ENCODE assay signal across 21 cellular contexts in genomic region chr10:91286572-91286971, GRCh38.
DNase-seq lines count a peak whose midpoint lies in the region; ATAC-seq, FAIRE-seq and TF ChIP-seq lines count a peak whose summit lies in the region.
"Had no signal": no experiment of that assay in that cellular context is flagged by ENCODE, and none has a peak within 500 bp of the region (broad histone marks: within the 10 kb centered on the region; RNA-seq: fewer than 3 reads in every experiment).

No MANE protein-coding gene starts in this region.

- CTCF ChIA-PET in WTC11 (lab: Charles Lee): interaction anchor here (0.9 to 4.6 kb wide), 2 partner anchors 10 to 12 kb away, joined by 4 to 26 read pairs; no protein-coding TSS in a partner anchor

- no peak for FAIRE-seq in GM12892 (lab: Jason Lieb, UNC)

- intact Hi-C loops in Right ventricle myocardium superior (cut with DNase I): no loop called here
- intact Hi-C loops in cardiac septum (cut with DNase I): no loop called here
- intact Hi-C loops in tibial artery (cut with DNase I; ENCODE audit: low total_unique reads): no loop called here

- DNase-seq in Right ventricle myocardium superior (no peak), cardiac septum (ENCODE audit: low spot score) (no peak), WTC11 (ENCODE audit: low spot score) (no peak), neural progenitor cell (ENCODE audit: low spot score) (no peak), tibial artery (no peak), amygdala (lab: John Stamatoyannopoulos, UW) (no peak), A172 (ENCODE audit: low spot score) (no peak), GM12892 (ENCODE audit: insufficient read length) (no peak)
- DNase-seq: 8988T, HCEC 1CT, KBM-7, MG63, NCI-H1417, NCI-H1694 treated with DMSO at 0.1 percent for 48 hours, NCI-H2081, NCI-H2227 treated with DMSO at 0.1 percent for 48 hours, NCI-H526 treated with DMSO at 0.1 percent for 48 hours, PC-3 had no signal

- H3K27me3 ChIP-seq in neural progenitor cell: no peaks in the 10 kb centered on the region
- H3K27me3 ChIP-seq in tibial artery: no peaks in the 10 kb centered on the region
- H3K27me3 ChIP-seq: MG63, SJSA1 had no signal

- H3K9me3 ChIP-seq in neural progenitor cell (ENCODE audit: low read depth) (no peaks in the 10 kb centered on the region), tibial artery (no peaks in the 10 kb centered on the region)
- H3K9me3 ChIP-seq: MG63, SJSA1 had no signal

- no peak overlapping the region for H3K4me3 ChIP-seq in neural progenitor cell
- H3K4me3 ChIP-seq in tibial artery: no peak overlapping the region
- H3K4me3 ChIP-seq: GM23248, MG63, SJSA1 had no signal

- H3K36me3 ChIP-seq in neural progenitor cell (no peaks in the 10 kb centered on the region), tibial artery (peaks cover 0 to 10% (median 8%) of the 10 kb centered on the region in 3 donors)
- H3K36me3 ChIP-seq: MG63, SJSA1 had no signal

- no peaks in the 10 kb centered on the region for H4K20me1 ChIP-seq in neural progenitor cell (ENCODE audit: low read depth)

- TF ChIP-seq CTCF in WTC11 (IDR thresholded peaks at IDR 0.05): no peak
- TF ChIP-seq CTCF in neural progenitor cell (IDR thresholded peaks at IDR 0.05): no peak
- no peak for TF ChIP-seq CTCF in tibial artery (IDR thresholded peaks at IDR 0.05)

- H3K9me3 Mint-ChIP-seq in WTC11: no peaks in the 10 kb centered on the region
- H3K9me3 Mint-ChIP-seq in neural progenitor cell: no peaks in the 10 kb centered on the region

- H3K27me3 Mint-ChIP-seq in WTC11 (ENCODE audit: low read depth) (peaks cover 10% of the 10 kb centered on the region), neural progenitor cell (ENCODE audit: insufficient read depth, low read depth) (no peaks in the 10 kb centered on the region)

- peak; percentile 5 for ATAC-seq in Right ventricle myocardium superior (ENCODE audit: poor library complexity)
- peak; percentile 14; the same call in 1 of the 2 replicates for ATAC-seq in WTC11
- ATAC-seq: PC-3, Right ventricle myocardium inferior had no signal

- H2AFZ ChIP-seq in neural progenitor cell (replicated peaks): peak overlapping the region; percentile 52
- H2AFZ ChIP-seq: GM23248 had no signal

- H3K4me1 ChIP-seq in neural progenitor cell (peaks cover 17% of the 10 kb centered on the region), tibial artery (peaks cover 0 to 45% (median 13%) of the 10 kb centered on the region in 4 donors)
- H3K4me1 ChIP-seq: SJSA1 had no signal

- H3F3A ChIP-seq in neural progenitor cell (ENCODE audit: low read depth): peaks cover 15% of the 10 kb centered on the region

- H3K4me1 Mint-ChIP-seq in WTC11 (no peaks in the 10 kb centered on the region), neural progenitor cell (no peaks in the 10 kb centered on the region)

- POLR2A ChIA-PET in WTC11 (lab: Charles Lee): no interaction called here

- H3K27ac Mint-ChIP-seq in WTC11: no peak overlapping the region
- H3K27ac Mint-ChIP-seq in neural progenitor cell: no peak overlapping the region

- no peaks in the 10 kb centered on the region for H3K79me2 ChIP-seq in neural progenitor cell (ENCODE audit: low read depth)

- no peak for TF ChIP-seq POLR2A in GM12892 (IDR thresholded peaks at IDR 0.05; ENCODE audit: low read depth, low read length)

- H3K9ac ChIP-seq in neural progenitor cell: no peak overlapping the region
- H3K9ac ChIP-seq: GM23248 had no signal

- peak overlapping the region; percentile 50 for H3K27ac ChIP-seq in neural progenitor cell
- peak overlapping the region; percentile 37 to 58 for H3K27ac ChIP-seq in tibial artery
- H3K27ac ChIP-seq: GM23248, SJSA1 had no signal

- peak overlapping the region; percentile 27 for H3K4me2 ChIP-seq in neural progenitor cell

- H3K36me3 Mint-ChIP-seq in WTC11 (no peaks in the 10 kb centered on the region), neural progenitor cell (no peaks in the 10 kb centered on the region)

- H3K4me3 Mint-ChIP-seq in WTC11 (no peak overlapping the region), neural progenitor cell (no peak overlapping the region)

TF ChIP-seq in WTC11, 78 proteins besides CTCF, POLR2A, EP300 and RAD21:
- TF ChIP-seq RELA (CRISPR knock-in tag; IDR thresholded peaks at IDR 0.05; ENCODE audit: borderline replicate concordance) (no peak), IRF1 (CRISPR knock-in tag; IDR thresholded peaks at IDR 0.05) (no peak), ATF3 (CRISPR knock-in tag; conservative IDR thresholded peaks at IDR 0.05) (no peak), GRHL2 (CRISPR knock-in tag; IDR thresholded peaks at IDR 0.05; ENCODE audit: insufficient replicate concordance, severe bottlenecking) (no peak), ZNF416 (CRISPR knock-in tag; IDR thresholded peaks at IDR 0.05) (no peak), ETV6 (CRISPR knock-in tag; IDR thresholded peaks at IDR 0.05) (no peak), IRF2 (CRISPR knock-in tag; IDR thresholded peaks at IDR 0.05; ENCODE audit: borderline replicate concordance, low read depth) (no peak), NR3C1 (CRISPR knock-in tag; conservative IDR thresholded peaks at IDR 0.05; ENCODE audit: low read depth) (no peak), FOXJ3 (CRISPR knock-in tag; IDR thresholded peaks at IDR 0.05; ENCODE audit: borderline replicate concordance) (no peak), TP53 (CRISPR knock-in tag; IDR thresholded peaks at IDR 0.05) (no peak), SOX15 (CRISPR knock-in tag; IDR thresholded peaks at IDR 0.05) (no peak), TEAD4 (CRISPR knock-in tag; IDR thresholded peaks at IDR 0.05) (no peak), ZNF671 (CRISPR knock-in tag; IDR thresholded peaks at IDR 0.05) (no peak), PREB (CRISPR knock-in tag; IDR thresholded peaks at IDR 0.05; ENCODE audit: borderline replicate concordance) (no peak), SMAD3 (CRISPR knock-in tag; IDR thresholded peaks at IDR 0.05; ENCODE audit: borderline replicate concordance) (no peak)
- TF ChIP-seq, protein P1, sequence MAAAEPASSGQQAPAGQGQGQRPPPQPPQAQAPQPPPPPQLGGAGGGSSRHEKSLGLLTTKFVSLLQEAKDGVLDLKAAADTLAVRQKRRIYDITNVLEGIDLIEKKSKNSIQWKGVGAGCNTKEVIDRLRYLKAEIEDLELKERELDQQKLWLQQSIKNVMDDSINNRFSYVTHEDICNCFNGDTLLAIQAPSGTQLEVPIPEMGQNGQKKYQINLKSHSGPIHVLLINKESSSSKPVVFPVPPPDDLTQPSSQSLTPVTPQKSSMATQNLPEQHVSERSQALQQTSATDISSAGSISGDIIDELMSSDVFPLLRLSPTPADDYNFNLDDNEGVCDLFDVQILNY (CRISPR knock-in tag; IDR thresholded peaks at IDR 0.05): no peak
- TF ChIP-seq, protein P2, sequence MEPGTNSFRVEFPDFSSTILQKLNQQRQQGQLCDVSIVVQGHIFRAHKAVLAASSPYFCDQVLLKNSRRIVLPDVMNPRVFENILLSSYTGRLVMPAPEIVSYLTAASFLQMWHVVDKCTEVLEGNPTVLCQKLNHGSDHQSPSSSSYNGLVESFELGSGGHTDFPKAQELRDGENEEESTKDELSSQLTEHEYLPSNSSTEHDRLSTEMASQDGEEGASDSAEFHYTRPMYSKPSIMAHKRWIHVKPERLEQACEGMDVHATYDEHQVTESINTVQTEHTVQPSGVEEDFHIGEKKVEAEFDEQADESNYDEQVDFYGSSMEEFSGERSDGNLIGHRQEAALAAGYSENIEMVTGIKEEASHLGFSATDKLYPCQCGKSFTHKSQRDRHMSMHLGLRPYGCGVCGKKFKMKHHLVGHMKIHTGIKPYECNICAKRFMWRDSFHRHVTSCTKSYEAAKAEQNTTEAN (CRISPR knock-in tag; IDR thresholded peaks at IDR 0.05): no peak
